2 cellular contexts compared by ENCODE assay signal in the genomic region with DNA sequence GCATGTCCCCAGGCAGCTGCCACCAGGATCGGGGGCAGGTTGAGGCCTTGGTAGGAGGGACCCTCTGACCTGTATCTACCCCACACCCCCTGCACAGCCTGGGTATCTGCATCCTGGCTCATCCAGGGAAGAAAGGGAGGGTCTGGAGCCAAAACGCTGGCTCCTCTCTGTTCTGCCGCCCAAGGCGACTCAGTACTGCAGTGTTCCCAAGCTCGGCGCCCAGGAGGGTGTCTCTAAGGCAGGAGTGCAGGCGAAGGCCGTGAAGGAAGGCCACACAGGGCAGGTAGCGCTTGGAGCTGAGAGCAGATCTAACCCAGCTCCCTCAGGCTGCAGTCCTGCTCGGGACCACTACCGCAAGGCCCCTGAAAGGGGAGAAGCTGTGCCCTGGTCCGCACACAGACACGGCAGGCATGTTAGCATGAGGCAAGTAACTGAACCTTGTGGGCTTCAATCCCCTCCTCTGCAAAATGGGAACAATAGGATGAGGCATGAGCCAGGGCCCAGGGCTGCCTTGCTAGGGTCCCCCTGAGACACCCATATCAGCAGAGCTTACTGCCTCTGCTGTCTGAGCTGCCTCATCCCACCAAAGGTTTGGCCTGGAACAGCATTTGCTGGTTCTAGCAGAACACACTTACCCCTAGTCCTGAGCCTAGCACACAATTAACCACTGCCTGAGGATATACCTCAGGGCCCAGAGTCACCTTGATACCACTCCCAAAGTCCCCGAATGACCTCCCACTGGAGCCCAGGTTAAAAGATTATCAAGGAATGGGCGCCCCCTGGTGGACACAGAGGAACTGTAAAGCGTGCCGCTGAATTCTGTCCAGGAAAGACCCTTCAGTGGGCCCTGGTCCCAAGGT.
A peak's percentile ranks its signal among the peaks of the same experiment; 100 is the strongest.
TF ChIP-seq lines count a peak whose summit lies in the region.

No MANE protein-coding gene starts in this region.

TF ChIP-seq in WTC11, 78 proteins besides CTCF, POLR2A, EP300 and RAD21 (continued from another document and continues in another):
- TF ChIP-seq, protein P1, sequence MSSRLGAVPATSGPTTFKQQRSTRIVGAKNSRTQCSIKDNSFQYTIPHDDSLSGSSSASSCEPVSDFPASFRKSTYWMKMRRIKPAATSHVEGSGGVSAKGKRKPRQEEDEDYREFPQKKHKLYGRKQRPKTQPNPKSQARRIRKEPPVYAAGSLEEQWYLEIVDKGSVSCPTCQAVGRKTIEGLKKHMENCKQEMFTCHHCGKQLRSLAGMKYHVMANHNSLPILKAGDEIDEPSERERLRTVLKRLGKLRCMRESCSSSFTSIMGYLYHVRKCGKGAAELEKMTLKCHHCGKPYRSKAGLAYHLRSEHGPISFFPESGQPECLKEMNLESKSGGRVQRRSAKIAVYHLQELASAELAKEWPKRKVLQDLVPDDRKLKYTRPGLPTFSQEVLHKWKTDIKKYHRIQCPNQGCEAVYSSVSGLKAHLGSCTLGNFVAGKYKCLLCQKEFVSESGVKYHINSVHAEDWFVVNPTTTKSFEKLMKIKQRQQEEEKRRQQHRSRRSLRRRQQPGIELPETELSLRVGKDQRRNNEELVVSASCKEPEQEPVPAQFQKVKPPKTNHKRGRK (CRISPR knock-in tag; IDR thresholded peaks at IDR 0.05; ENCODE audit: borderline replicate concordance) = no peak
- no peak; the same call in 1 of the 2 replicates for TF ChIP-seq SMAD3 (CRISPR knock-in tag; IDR thresholded peaks at IDR 0.05; ENCODE audit: borderline replicate concordance)
- TF ChIP-seq, protein P2, sequence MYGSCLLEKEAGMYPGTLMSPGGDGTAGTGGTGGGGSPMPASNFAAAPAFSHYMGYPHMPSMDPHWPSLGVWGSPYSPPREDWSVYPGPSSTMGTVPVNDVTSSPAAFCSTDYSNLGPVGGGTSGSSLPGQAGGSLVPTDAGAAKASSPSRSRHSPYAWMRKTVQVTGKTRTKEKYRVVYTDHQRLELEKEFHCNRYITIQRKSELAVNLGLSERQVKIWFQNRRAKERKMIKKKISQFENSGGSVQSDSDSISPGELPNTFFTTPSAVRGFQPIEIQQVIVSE (CRISPR knock-in tag; IDR thresholded peaks at IDR 0.05; ENCODE audit: borderline replicate concordance) = no peak
- TF ChIP-seq, protein P3, sequence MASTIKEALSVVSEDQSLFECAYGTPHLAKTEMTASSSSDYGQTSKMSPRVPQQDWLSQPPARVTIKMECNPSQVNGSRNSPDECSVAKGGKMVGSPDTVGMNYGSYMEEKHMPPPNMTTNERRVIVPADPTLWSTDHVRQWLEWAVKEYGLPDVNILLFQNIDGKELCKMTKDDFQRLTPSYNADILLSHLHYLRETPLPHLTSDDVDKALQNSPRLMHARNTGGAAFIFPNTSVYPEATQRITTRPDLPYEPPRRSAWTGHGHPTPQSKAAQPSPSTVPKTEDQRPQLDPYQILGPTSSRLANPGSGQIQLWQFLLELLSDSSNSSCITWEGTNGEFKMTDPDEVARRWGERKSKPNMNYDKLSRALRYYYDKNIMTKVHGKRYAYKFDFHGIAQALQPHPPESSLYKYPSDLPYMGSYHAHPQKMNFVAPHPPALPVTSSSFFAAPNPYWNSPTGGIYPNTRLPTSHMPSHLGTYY (CRISPR knock-in tag; IDR thresholded peaks at IDR 0.05) = no peak; the same call in none of the 2 replicates
- no peak; the same call in 1 of the 2 replicates for TF ChIP-seq EMX1 (CRISPR knock-in tag; IDR thresholded peaks at IDR 0.05)
- TF ChIP-seq TP53 (CRISPR knock-in tag; IDR thresholded peaks at IDR 0.05) = peak; percentile 85
- TF ChIP-seq, protein P4, sequence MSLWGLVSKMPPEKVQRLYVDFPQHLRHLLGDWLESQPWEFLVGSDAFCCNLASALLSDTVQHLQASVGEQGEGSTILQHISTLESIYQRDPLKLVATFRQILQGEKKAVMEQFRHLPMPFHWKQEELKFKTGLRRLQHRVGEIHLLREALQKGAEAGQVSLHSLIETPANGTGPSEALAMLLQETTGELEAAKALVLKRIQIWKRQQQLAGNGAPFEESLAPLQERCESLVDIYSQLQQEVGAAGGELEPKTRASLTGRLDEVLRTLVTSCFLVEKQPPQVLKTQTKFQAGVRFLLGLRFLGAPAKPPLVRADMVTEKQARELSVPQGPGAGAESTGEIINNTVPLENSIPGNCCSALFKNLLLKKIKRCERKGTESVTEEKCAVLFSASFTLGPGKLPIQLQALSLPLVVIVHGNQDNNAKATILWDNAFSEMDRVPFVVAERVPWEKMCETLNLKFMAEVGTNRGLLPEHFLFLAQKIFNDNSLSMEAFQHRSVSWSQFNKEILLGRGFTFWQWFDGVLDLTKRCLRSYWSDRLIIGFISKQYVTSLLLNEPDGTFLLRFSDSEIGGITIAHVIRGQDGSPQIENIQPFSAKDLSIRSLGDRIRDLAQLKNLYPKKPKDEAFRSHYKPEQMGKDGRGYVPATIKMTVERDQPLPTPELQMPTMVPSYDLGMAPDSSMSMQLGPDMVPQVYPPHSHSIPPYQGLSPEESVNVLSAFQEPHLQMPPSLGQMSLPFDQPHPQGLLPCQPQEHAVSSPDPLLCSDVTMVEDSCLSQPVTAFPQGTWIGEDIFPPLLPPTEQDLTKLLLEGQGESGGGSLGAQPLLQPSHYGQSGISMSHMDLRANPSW (CRISPR knock-in tag; conservative IDR thresholded peaks at IDR 0.05; ENCODE audit: low read depth) = no peak
- TF ChIP-seq, protein P5, sequence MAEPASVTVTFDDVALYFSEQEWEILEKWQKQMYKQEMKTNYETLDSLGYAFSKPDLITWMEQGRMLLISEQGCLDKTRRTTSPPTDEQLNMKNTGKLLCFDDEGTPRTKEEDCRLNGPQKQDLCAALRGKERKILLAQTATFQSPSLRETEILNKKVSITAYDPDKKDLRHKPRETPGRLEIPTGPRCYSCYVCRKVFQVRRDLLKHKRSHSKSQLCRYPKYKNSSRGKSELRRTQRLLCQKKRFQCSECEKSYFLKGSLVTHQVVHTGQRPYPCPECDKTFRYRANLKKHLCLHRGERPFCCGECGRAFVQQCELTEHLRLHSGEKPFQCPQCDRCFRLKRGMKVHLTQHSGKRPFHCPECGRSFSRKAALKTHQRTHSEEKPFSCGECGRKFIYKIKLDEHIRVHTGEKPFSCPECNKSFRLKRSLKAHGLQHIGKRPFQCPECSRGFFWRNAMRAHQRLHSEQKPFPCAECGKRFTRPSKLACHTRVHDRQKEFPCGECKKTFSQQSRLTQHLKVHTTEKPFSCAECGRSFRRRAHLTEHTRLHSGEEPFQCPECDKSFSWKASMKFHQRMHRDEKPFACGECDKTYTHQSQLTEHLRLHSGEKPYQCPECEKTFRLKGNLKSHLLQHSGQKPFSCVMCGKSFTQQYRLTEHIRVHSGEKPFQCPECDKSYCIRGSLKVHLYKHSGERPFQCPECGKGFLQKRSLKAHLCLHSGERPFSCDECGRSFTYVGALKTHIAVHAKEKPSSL (CRISPR knock-in tag; conservative IDR thresholded peaks at IDR 0.05) = no peak; the same call in 1 of the 2 replicates
- TF ChIP-seq, protein P6, sequence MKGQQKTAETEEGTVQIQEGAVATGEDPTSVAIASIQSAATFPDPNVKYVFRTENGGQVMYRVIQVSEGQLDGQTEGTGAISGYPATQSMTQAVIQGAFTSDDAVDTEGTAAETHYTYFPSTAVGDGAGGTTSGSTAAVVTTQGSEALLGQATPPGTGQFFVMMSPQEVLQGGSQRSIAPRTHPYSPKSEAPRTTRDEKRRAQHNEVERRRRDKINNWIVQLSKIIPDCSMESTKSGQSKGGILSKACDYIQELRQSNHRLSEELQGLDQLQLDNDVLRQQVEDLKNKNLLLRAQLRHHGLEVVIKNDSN (CRISPR knock-in tag; IDR thresholded peaks at IDR 0.05) = 0 out of 2 replicates have a peak, but pooled peaks have one; percentile 26
- TF ChIP-seq TCF7 (CRISPR knock-in tag; IDR thresholded peaks at IDR 0.05; ENCODE audit: low read depth) = no peak
- TF ChIP-seq NFE2L1 (CRISPR knock-in tag; IDR thresholded peaks at IDR 0.05) = peak; percentile 52; the same call in 1 of the 2 replicates
- TF ChIP-seq ZNF232 (CRISPR knock-in tag; IDR thresholded peaks at IDR 0.05) = no peak
- no peak for TF ChIP-seq NR2C2 (CRISPR knock-in tag; IDR thresholded peaks at IDR 0.05)

TF ChIP-seq in HepG2, 621 proteins besides CTCF, POLR2A, EP300 and RAD21 (continued from another document and continues in another):
- TF ChIP-seq, protein P7, sequence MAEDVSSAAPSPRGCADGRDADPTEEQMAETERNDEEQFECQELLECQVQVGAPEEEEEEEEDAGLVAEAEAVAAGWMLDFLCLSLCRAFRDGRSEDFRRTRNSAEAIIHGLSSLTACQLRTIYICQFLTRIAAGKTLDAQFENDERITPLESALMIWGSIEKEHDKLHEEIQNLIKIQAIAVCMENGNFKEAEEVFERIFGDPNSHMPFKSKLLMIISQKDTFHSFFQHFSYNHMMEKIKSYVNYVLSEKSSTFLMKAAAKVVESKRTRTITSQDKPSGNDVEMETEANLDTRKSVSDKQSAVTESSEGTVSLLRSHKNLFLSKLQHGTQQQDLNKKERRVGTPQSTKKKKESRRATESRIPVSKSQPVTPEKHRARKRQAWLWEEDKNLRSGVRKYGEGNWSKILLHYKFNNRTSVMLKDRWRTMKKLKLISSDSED (CRISPR knock-in tag; IDR thresholded peaks at IDR 0.05) = 0 out of 2 replicates have a peak, but pooled peaks have one; percentile 42
- TF ChIP-seq AKAP8 (CRISPR knock-in tag; IDR thresholded peaks at IDR 0.05) (no peak), GATAD2A (CRISPR knock-in tag; IDR thresholded peaks at IDR 0.05) (0 out of 2 replicates have a peak, but pooled peaks have one; percentile 35), KAT8 (CRISPR knock-in tag; IDR thresholded peaks at IDR 0.05) (0 out of 2 replicates have a peak, but pooled peaks have one; percentile 23), ZNF501 (CRISPR knock-in tag; IDR thresholded peaks at IDR 0.05) (0 out of 2 replicates have a peak, but pooled peaks have one; percentile 27), EEA1 (CRISPR knock-in tag; IDR thresholded peaks at IDR 0.05; ENCODE audit: borderline replicate concordance) (peak; percentile 23; the same call in 1 of the 2 replicates), ZNF180 (CRISPR knock-in tag; IDR thresholded peaks at IDR 0.05; ENCODE audit: borderline replicate concordance, low read depth) (no peak), ZNF235 (CRISPR knock-in tag; IDR thresholded peaks at IDR 0.05; ENCODE audit: borderline replicate concordance) (no peak), GABPA (IDR thresholded peaks at IDR 0.05; ENCODE audit: low read depth, low read length) (no peak), GABPA (CRISPR knock-in tag; IDR thresholded peaks at IDR 0.05; ENCODE audit: low read depth) (0 out of 2 replicates have a peak, but pooled peaks have one; percentile 21), JUNB (CRISPR knock-in tag; IDR thresholded peaks at IDR 0.05; ENCODE audit: borderline replicate concordance) (no peak), ZFX (CRISPR knock-in tag; IDR thresholded peaks at IDR 0.05; ENCODE audit: low read depth) (0 out of 2 replicates have a peak, but pooled peaks have one; percentile 21), DNMT1 (CRISPR knock-in tag; IDR thresholded peaks at IDR 0.05) (0 out of 2 replicates have a peak, but pooled peaks have one; percentile 50), ZFP90 (CRISPR knock-in tag; IDR thresholded peaks at IDR 0.05; ENCODE audit: borderline replicate concordance) (0 out of 2 replicates have a peak, but pooled peaks have one; percentile 25), ZNF746 (CRISPR knock-in tag; IDR thresholded peaks at IDR 0.05) (0 out of 2 replicates have a peak, but pooled peaks have one; percentile 27), ZNF720 (CRISPR knock-in tag; IDR thresholded peaks at IDR 0.05) (no peak), HDAC1 (CRISPR knock-in tag; IDR thresholded peaks at IDR 0.05) (no peak)
- TF ChIP-seq, protein P8, sequence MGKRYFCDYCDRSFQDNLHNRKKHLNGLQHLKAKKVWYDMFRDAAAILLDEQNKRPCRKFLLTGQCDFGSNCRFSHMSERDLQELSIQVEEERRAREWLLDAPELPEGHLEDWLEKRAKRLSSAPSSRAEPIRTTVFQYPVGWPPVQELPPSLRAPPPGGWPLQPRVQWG (CRISPR knock-in tag; IDR thresholded peaks at IDR 0.05; ENCODE audit: borderline replicate concordance, low read depth) = 0 out of 2 replicates have a peak, but pooled peaks have one; percentile 37
- TF ChIP-seq, protein P9, sequence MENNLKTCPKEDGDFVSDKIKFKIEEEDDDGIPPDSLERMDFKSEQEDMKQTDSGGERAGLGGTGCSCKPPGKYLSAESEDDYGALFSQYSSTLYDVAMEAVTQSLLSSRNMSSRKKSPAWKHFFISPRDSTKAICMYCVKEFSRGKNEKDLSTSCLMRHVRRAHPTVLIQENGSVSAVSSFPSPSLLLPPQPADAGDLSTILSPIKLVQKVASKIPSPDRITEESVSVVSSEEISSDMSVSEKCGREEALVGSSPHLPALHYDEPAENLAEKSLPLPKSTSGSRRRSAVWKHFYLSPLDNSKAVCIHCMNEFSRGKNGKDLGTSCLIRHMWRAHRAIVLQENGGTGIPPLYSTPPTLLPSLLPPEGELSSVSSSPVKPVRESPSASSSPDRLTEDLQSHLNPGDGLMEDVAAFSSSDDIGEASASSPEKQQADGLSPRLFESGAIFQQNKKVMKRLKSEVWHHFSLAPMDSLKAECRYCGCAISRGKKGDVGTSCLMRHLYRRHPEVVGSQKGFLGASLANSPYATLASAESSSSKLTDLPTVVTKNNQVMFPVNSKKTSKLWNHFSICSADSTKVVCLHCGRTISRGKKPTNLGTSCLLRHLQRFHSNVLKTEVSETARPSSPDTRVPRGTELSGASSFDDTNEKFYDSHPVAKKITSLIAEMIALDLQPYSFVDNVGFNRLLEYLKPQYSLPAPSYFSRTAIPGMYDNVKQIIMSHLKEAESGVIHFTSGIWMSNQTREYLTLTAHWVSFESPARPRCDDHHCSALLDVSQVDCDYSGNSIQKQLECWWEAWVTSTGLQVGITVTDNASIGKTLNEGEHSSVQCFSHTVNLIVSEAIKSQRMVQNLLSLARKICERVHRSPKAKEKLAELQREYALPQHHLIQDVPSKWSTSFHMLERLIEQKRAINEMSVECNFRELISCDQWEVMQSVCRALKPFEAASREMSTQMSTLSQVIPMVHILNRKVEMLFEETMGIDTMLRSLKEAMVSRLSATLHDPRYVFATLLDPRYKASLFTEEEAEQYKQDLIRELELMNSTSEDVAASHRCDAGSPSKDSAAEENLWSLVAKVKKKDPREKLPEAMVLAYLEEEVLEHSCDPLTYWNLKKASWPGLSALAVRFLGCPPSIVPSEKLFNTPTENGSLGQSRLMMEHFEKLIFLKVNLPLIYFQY (CRISPR knock-in tag; IDR thresholded peaks at IDR 0.05; ENCODE audit: borderline replicate concordance) = 0 out of 2 replicates have a peak, but pooled peaks have one; percentile 18
- TF ChIP-seq, protein P10, sequence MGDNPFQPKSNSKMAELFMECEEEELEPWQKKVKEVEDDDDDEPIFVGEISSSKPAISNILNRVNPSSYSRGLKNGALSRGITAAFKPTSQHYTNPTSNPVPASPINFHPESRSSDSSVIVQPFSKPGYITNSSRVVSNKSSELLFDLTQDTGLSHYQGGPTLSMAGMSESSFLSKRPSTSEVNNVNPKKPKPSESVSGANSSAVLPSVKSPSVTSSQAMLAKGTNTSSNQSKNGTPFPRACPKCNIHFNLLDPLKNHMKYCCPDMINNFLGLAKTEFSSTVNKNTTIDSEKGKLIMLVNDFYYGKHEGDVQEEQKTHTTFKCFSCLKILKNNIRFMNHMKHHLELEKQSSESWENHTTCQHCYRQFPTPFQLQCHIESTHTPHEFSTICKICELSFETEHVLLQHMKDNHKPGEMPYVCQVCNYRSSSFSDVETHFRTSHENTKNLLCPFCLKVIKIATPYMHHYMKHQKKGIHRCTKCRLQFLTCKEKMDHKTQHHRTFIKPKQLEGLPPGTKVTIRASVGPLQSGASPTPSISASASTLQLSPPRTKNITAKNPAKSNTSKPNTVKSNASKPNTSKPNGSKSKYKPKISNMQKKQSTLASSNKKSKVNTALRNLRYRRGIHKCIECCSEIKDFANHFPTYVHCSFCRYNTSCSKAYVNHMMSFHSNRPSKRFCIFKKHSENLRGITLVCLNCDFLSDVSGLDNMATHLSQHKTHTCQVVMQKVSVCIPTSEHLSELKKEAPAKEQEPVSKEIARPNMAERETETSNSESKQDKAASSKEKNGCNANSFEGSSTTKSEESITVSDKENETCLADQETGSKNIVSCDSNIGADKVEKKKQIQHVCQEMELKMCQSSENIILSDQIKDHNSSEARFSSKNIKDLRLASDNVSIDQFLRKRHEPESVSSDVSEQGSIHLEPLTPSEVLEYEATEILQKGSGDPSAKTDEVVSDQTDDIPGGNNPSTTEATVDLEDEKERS (CRISPR knock-in tag; IDR thresholded peaks at IDR 0.05) = 0 out of 2 replicates have a peak, but pooled peaks have one; percentile 52
